In genomic region chr12:57272337-57273151, GRCh38 we compare ENCODE assay signal across 1 cellular context.
TF ChIP-seq lines count a peak whose summit lies in the region.

No MANE protein-coding gene starts in this region.

TF ChIP-seq in GM23338, 12 proteins besides CTCF, POLR2A, EP300 and RAD21 (continued from another document):
- TF ChIP-seq, protein P1, sequence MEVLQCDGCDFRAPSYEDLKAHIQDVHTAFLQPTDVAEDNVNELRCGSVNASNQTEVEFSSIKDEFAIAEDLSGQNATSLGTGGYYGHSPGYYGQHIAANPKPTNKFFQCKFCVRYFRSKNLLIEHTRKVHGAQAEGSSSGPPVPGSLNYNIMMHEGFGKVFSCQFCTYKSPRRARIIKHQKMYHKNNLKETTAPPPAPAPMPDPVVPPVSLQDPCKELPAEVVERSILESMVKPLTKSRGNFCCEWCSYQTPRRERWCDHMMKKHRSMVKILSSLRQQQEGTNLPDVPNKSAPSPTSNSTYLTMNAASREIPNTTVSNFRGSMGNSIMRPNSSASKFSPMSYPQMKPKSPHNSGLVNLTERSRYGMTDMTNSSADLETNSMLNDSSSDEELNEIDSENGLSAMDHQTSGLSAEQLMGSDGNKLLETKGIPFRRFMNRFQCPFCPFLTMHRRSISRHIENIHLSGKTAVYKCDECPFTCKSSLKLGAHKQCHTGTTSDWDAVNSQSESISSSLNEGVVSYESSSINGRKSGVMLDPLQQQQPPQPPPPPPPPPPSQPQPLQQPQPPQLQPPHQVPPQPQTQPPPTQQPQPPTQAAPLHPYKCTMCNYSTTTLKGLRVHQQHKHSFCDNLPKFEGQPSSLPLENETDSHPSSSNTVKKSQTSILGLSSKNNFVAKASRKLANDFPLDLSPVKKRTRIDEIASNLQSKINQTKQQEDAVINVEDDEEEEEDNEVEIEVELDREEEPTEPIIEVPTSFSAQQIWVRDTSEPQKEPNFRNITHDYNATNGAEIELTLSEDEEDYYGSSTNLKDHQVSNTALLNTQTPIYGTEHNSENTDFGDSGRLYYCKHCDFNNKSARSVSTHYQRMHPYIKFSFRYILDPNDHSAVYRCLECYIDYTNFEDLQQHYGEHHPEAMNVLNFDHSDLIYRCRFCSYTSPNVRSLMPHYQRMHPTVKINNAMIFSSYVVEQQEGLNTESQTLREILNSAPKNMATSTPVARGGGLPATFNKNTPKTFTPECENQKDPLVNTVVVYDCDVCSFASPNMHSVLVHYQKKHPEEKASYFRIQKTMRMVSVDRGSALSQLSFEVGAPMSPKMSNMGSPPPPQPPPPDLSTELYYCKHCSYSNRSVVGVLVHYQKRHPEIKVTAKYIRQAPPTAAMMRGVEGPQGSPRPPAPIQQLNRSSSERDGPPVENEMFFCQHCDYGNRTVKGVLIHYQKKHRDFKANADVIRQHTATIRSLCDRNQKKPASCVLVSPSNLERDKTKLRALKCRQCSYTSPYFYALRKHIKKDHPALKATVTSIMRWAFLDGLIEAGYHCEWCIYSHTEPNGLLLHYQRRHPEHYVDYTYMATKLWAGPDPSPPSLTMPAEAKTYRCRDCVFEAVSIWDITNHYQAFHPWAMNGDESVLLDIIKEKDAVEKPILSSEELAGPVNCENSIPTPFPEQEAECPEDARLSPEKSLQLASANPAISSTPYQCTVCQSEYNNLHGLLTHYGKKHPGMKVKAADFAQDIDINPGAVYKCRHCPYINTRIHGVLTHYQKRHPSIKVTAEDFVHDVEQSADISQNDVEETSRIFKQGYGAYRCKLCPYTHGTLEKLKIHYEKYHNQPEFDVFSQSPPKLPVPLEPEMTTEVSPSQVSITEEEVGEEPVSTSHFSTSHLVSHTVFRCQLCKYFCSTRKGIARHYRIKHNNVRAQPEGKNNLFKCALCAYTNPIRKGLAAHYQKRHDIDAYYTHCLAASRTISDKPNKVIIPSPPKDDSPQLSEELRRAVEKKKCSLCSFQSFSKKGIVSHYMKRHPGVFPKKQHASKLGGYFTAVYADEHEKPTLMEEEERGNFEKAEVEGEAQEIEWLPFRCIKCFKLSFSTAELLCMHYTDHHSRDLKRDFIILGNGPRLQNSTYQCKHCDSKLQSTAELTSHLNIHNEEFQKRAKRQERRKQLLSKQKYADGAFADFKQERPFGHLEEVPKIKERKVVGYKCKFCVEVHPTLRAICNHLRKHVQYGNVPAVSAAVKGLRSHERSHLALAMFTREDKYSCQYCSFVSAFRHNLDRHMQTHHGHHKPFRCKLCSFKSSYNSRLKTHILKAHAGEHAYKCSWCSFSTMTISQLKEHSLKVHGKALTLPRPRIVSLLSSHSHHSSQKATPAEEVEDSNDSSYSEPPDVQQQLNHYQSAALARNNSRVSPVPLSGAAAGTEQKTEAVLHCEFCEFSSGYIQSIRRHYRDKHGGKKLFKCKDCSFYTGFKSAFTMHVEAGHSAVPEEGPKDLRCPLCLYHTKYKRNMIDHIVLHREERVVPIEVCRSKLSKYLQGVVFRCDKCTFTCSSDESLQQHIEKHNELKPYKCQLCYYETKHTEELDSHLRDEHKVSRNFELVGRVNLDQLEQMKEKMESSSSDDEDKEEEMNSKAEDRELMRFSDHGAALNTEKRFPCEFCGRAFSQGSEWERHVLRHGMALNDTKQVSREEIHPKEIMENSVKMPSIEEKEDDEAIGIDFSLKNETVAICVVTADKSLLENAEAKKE (CRISPR knock-in tag; IDR thresholded peaks at IDR 0.05): no peak
- TF ChIP-seq STAT1 (IDR thresholded peaks at IDR 0.05; ENCODE audit: unreplicated experiment): no peak
TF ChIP-seq in GM23338: peak in this region for 0.
